Comparison of ENCODE assay signal across 1 cellular context in the genomic region with DNA sequence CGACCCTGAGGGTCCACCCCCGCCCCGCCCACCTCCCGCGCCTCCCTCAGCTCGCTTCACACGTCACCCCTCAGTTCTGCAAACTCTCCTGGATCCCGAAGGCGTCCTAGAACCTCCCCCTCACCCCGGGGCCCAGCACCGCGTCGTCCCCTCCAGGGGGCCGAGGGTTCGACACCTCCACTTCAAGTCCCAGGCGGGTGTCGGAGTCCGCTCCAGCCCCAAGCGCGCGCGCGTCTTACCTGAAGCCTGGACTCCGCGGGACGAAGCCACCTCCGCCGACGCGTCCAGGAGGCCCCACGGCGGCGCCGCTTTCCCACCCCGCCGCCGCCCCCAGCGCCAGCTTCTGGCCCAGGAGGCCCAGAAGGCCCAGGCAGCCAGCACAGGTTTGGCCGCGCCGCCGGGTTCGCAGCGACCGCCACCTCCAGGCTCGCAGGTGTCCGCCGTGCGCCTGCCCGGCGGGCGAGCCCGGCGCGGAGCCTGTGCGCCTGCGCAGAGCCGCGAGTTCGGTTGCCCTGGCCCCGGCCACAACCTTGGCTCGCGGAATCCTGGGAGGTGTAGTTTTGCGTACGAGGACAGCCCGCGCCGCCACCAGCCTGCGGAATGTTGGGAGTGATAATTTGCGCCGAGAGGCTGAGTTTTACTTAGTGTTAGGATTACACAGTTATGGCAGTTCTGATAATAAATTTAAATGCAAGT.
TF ChIP-seq lines count a peak whose summit lies in the region.

TSS of gene POMGNT2 (minus strand) at position 483 of the 696 bp plus-strand sequence. CDS start 24,648 bp downstream, outside the sequence.

TF ChIP-seq in K562, 482 proteins besides CTCF, POLR2A, EP300 and RAD21 (continued from another document and continues in another):
- TF ChIP-seq ZBTB33 (CRISPR knock-in tag; IDR thresholded peaks at IDR 0.05) (peak; percentile 45; the same call in 1 of the 2 replicates), ZNF57 (CRISPR knock-in tag; IDR thresholded peaks at IDR 0.05) (no peak), ZBTB7A (IDR thresholded peaks at IDR 0.05; ENCODE audit: borderline replicate concordance, control insufficient read depth, low read depth, low read length) (0 out of 2 replicates have a peak, but pooled peaks have one; percentile 18), ZNF445 (CRISPR knock-in tag; IDR thresholded peaks at IDR 0.05; ENCODE audit: low read depth) (no peak), MTF1 (CRISPR knock-in tag; IDR thresholded peaks at IDR 0.05; ENCODE audit: borderline replicate concordance) (no peak), PRMT5 (CRISPR knock-in tag; IDR thresholded peaks at IDR 0.05) (no peak), TCF3 (CRISPR knock-in tag; IDR thresholded peaks at IDR 0.05) (no peak), ZBTB40 (IDR thresholded peaks at IDR 0.05) (no peak), ZBTB40 (CRISPR knock-in tag; IDR thresholded peaks at IDR 0.05) (no peak), ZNF347 (CRISPR knock-in tag; IDR thresholded peaks at IDR 0.05; ENCODE audit: low read depth) (no peak), ILF3 (IDR thresholded peaks at IDR 0.05; ENCODE audit: borderline replicate concordance) (peak; percentile 37; the same call in 1 of the 2 replicates), ZBTB2 (IDR thresholded peaks at IDR 0.05) (no peak), ZFP91 (CRISPR knock-in tag; IDR thresholded peaks at IDR 0.05) (no peak), ZNF668 (CRISPR knock-in tag; IDR thresholded peaks at IDR 0.05) (no peak)
- TF ChIP-seq, protein P1, sequence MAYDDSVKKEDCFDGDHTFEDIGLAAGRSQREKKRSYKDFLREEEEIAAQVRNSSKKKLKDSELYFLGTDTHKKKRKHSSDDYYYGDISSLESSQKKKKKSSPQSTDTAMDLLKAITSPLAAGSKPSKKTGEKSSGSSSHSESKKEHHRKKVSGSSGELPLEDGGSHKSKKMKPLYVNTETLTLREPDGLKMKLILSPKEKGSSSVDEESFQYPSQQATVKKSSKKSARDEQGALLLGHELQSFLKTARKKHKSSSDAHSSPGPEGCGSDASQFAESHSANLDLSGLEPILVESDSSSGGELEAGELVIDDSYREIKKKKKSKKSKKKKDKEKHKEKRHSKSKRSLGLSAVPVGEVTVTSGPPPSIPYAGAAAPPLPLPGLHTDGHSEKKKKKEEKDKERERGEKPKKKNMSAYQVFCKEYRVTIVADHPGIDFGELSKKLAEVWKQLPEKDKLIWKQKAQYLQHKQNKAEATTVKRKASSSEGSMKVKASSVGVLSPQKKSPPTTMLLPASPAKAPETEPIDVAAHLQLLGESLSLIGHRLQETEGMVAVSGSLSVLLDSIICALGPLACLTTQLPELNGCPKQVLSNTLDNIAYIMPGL (CRISPR knock-in tag; IDR thresholded peaks at IDR 0.05): no peak
- TF ChIP-seq, protein P2, sequence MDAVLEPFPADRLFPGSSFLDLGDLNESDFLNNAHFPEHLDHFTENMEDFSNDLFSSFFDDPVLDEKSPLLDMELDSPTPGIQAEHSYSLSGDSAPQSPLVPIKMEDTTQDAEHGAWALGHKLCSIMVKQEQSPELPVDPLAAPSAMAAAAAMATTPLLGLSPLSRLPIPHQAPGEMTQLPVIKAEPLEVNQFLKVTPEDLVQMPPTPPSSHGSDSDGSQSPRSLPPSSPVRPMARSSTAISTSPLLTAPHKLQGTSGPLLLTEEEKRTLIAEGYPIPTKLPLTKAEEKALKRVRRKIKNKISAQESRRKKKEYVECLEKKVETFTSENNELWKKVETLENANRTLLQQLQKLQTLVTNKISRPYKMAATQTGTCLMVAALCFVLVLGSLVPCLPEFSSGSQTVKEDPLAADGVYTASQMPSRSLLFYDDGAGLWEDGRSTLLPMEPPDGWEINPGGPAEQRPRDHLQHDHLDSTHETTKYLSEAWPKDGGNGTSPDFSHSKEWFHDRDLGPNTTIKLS (IDR thresholded peaks at IDR 0.05; ENCODE audit: borderline replicate concordance, low read depth): peak; percentile 88
- TF ChIP-seq, protein P3, sequence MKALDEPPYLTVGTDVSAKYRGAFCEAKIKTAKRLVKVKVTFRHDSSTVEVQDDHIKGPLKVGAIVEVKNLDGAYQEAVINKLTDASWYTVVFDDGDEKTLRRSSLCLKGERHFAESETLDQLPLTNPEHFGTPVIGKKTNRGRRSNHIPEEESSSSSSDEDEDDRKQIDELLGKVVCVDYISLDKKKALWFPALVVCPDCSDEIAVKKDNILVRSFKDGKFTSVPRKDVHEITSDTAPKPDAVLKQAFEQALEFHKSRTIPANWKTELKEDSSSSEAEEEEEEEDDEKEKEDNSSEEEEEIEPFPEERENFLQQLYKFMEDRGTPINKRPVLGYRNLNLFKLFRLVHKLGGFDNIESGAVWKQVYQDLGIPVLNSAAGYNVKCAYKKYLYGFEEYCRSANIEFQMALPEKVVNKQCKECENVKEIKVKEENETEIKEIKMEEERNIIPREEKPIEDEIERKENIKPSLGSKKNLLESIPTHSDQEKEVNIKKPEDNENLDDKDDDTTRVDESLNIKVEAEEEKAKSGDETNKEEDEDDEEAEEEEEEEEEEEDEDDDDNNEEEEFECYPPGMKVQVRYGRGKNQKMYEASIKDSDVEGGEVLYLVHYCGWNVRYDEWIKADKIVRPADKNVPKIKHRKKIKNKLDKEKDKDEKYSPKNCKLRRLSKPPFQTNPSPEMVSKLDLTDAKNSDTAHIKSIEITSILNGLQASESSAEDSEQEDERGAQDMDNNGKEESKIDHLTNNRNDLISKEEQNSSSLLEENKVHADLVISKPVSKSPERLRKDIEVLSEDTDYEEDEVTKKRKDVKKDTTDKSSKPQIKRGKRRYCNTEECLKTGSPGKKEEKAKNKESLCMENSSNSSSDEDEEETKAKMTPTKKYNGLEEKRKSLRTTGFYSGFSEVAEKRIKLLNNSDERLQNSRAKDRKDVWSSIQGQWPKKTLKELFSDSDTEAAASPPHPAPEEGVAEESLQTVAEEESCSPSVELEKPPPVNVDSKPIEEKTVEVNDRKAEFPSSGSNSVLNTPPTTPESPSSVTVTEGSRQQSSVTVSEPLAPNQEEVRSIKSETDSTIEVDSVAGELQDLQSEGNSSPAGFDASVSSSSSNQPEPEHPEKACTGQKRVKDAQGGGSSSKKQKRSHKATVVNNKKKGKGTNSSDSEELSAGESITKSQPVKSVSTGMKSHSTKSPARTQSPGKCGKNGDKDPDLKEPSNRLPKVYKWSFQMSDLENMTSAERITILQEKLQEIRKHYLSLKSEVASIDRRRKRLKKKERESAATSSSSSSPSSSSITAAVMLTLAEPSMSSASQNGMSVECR (CRISPR knock-in tag; IDR thresholded peaks at IDR 0.05): no peak
- TF ChIP-seq, protein P4, sequence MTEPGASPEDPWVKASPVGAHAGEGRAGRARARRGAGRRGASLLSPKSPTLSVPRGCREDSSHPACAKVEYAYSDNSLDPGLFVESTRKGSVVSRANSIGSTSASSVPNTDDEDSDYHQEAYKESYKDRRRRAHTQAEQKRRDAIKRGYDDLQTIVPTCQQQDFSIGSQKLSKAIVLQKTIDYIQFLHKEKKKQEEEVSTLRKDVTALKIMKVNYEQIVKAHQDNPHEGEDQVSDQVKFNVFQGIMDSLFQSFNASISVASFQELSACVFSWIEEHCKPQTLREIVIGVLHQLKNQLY (CRISPR knock-in tag; conservative IDR thresholded peaks at IDR 0.05): no peak
- TF ChIP-seq, protein P5, sequence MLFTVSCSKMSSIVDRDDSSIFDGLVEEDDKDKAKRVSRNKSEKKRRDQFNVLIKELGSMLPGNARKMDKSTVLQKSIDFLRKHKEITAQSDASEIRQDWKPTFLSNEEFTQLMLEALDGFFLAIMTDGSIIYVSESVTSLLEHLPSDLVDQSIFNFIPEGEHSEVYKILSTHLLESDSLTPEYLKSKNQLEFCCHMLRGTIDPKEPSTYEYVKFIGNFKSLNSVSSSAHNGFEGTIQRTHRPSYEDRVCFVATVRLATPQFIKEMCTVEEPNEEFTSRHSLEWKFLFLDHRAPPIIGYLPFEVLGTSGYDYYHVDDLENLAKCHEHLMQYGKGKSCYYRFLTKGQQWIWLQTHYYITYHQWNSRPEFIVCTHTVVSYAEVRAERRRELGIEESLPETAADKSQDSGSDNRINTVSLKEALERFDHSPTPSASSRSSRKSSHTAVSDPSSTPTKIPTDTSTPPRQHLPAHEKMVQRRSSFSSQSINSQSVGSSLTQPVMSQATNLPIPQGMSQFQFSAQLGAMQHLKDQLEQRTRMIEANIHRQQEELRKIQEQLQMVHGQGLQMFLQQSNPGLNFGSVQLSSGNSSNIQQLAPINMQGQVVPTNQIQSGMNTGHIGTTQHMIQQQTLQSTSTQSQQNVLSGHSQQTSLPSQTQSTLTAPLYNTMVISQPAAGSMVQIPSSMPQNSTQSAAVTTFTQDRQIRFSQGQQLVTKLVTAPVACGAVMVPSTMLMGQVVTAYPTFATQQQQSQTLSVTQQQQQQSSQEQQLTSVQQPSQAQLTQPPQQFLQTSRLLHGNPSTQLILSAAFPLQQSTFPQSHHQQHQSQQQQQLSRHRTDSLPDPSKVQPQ (CRISPR knock-in tag; IDR thresholded peaks at IDR 0.05; ENCODE audit: borderline replicate concordance): no peak
